Comparison of ENCODE assay signal across 8 cellular contexts in the genomic region with DNA sequence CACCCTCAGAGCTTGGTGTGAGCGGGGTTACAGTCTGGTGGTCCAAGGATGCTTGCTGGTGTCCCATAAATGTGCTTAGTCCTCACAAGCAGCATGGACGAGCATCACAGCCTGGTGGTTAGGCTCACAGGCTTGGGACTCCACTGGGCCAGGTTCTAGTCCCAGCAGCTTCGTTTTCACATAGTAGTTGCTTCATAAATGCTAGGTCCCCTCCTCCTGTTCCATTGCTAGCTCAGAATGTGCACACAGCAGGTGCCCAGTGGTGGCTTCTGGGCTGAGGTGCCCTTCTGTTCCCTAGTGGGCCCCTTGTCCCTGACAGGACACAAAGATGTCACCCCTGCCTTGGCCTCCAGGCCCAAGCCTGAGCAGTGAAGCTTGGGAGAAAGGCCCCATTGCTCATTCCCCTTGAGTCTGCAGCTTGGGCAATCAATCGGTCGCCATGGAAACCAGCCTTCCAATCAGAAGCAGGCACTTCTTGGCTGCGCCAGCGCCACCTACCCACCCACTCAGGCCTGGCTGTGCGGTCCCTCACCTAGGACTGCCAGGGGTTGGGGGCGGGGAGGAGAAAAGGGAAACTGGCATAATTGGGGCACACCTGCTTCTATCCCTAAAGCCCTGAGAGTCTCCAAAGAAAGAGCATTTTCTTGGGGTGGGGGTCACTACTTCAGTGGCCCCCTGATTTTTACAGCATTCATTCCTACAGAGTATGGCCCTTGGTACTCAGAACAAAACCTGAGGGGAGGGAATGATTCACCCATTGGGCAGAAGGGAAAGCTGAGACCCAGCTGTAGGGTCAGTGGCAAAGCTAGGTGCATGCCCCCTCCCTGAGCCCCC. TPM values are rescaled to one million over a fixed set of nuclear protein-coding genes. Genes with fewer than 3 reads are reported as not detected.
DNase-seq lines count a peak whose midpoint lies in the region; ATAC-seq and TF ChIP-seq lines count a peak whose summit lies in the region.

No MANE protein-coding gene starts in this region.

- H3K4me1 Mint-ChIP-seq in activated T-helper 17 cell treated with anti-CD3 and anti-CD28 coated beads, Interleukin-2, amount 50 U/mL, for 72 hours = peaks cover 4% of the 10 kb centered on the region

- H3K36me3 Mint-ChIP-seq in activated T-helper 17 cell treated with anti-CD3 and anti-CD28 coated beads, Interleukin-2, amount 50 U/mL, for 72 hours (ENCODE audit: low read depth) = no peaks in the 10 kb centered on the region

- H3K9me3 Mint-ChIP-seq in activated T-helper 17 cell treated with anti-CD3 and anti-CD28 coated beads, Interleukin-2, amount 50 U/mL, for 72 hours = no peaks in the 10 kb centered on the region

- no peak overlapping the region for H3K4me3 ChIP-seq in AG09309 (ENCODE audit: control insufficient read depth, low read depth, low read length)

- in situ Hi-C loops in GM13976 (cut with MboI; ENCODE audit: low sequenced_read_pairs, unreplicated experiment) = no loop called here

- peaks cover 48% of the 10 kb centered on the region for H3K27me3 Mint-ChIP-seq in activated T-helper 17 cell treated with anti-CD3 and anti-CD28 coated beads, Interleukin-2, amount 50 U/mL, for 72 hours

- no peak overlapping the region for H3K4me3 Mint-ChIP-seq in activated T-helper 17 cell treated with anti-CD3 and anti-CD28 coated beads, Interleukin-2, amount 50 U/mL, for 72 hours

- peak; percentile 72 for DNase-seq in AG09309 (ENCODE audit: low read depth)
- DNase-seq in GM13976 (ENCODE audit: low spot score) = peak; percentile 73
- DNase-seq in NCI-H460 (ENCODE audit: extremely low read depth, low read depth) = peak; percentile 65
- peak; percentile 61 for DNase-seq in inferior parietal cortex (ENCODE audit: extremely low spot score)

- H3K27ac Mint-ChIP-seq in activated T-helper 17 cell treated with anti-CD3 and anti-CD28 coated beads, Interleukin-2, amount 50 U/mL, for 72 hours = peak overlapping the region; percentile 24

- TF ChIP-seq CTCF in AG09309 (IDR thresholded peaks at IDR 0.05; ENCODE audit: control insufficient read depth, insufficient read depth, low read depth, low read length, missing control alignments) (peak; percentile 13), GM13976 (IDR thresholded peaks at IDR 0.05; ENCODE audit: borderline replicate concordance, control extremely low read depth, extremely low read depth, insufficient read depth, missing control alignments) (peak; percentile 26)

- ATAC-seq in activated T-helper 17 cell treated with anti-CD3 and anti-CD28 coated beads, Interleukin-2, amount 50 U/mL, for 72 hours (replicated peaks) = peak; percentile 82
- ATAC-seq in HG02571 (IDR thresholded peaks at IDR 0.05; ENCODE audit: unreplicated experiment) (no peak), GM21825 (IDR thresholded peaks at IDR 0.05; ENCODE audit: unreplicated experiment) (no peak), GM19351 (IDR thresholded peaks at IDR 0.05; ENCODE audit: unreplicated experiment) (no peak)

RNA-seq across cellular contexts. Expression of gene CYTH4, which starts 48.1 kb away (rescaled TPM):
- not detected in 2 replicates for total RNA-seq in NCI-H460 (2014; rRNA removed; shearing (Covaris generic))
- polyA plus RNA-seq in NCI-H460 (2014; cell fraction: nucleus; rRNA removed) = not detected in 2 replicates
- 100 to 1,000 TPM in 1 of 2 donors, 10 to 100 TPM in 1; 53.7 to 124 TPM for total RNA-seq in activated T-helper 17 cell treated with anti-CD3 and anti-CD28 coated beads, Interleukin-2, amount 50 U/mL, for 72 hours

Comparison
In these comparisons a context has a peak if more than half of its experiments do, and no peak if none do; other contexts are left out.
1. RNA of gene CYTH4, which starts 48.1 kb away (total RNA-seq): 53.7 to 124 TPM in activated T-helper 17 cell treated with anti-CD3 and anti-CD28 coated beads, Interleukin-2, amount 50 U/mL, for 72 hours; not detected in NCI-H460; every median in the first group is over 10 times any median in the second.
2. Peak in every context shown above with its lines, with median percentiles within 50 percentile points of each other: DNase-seq.